1 cellular context compared by ENCODE assay signal in genomic region chr2:231803739-231804138, GRCh38.
TF ChIP-seq lines count a peak whose summit lies in the region.

No MANE protein-coding gene starts in this region.

TF ChIP-seq in GM23338, 12 proteins besides CTCF, POLR2A, EP300 and RAD21:
- TF ChIP-seq ZNF462 (CRISPR knock-in tag; IDR thresholded peaks at IDR 0.05): no peak
- no peak for TF ChIP-seq POLR2AphosphoS5 (IDR thresholded peaks at IDR 0.05; ENCODE audit: low read depth)
- TF ChIP-seq CREB1 (CRISPR knock-in tag; IDR thresholded peaks at IDR 0.05; ENCODE audit: low read depth): no peak
- TF ChIP-seq ZNF114 (CRISPR knock-in tag; IDR thresholded peaks at IDR 0.05): no peak
- TF ChIP-seq STAT1 (IDR thresholded peaks at IDR 0.05; ENCODE audit: unreplicated experiment): no peak
- no peak for TF ChIP-seq EZH2phosphoT487 (IDR thresholded peaks at IDR 0.05; ENCODE audit: unreplicated experiment)
- no peak for TF ChIP-seq NANOG (IDR thresholded peaks at IDR 0.05; ENCODE audit: borderline replicate concordance)
- no peak for TF ChIP-seq REST (IDR thresholded peaks at IDR 0.05; ENCODE audit: unreplicated experiment)
- TF ChIP-seq ZNF331 (CRISPR knock-in tag; IDR thresholded peaks at IDR 0.05; ENCODE audit: low read depth): no peak
- TF ChIP-seq EZH2 (IDR thresholded peaks at IDR 0.05; ENCODE audit: low read depth, unreplicated experiment): no peak
- no peak for TF ChIP-seq JUNB (IDR thresholded peaks at IDR 0.05; ENCODE audit: unreplicated experiment)
- TF ChIP-seq ETS1 (IDR thresholded peaks at IDR 0.05): no peak
